Comparison of ENCODE assay signal across 1 cellular context in the genomic region with DNA sequence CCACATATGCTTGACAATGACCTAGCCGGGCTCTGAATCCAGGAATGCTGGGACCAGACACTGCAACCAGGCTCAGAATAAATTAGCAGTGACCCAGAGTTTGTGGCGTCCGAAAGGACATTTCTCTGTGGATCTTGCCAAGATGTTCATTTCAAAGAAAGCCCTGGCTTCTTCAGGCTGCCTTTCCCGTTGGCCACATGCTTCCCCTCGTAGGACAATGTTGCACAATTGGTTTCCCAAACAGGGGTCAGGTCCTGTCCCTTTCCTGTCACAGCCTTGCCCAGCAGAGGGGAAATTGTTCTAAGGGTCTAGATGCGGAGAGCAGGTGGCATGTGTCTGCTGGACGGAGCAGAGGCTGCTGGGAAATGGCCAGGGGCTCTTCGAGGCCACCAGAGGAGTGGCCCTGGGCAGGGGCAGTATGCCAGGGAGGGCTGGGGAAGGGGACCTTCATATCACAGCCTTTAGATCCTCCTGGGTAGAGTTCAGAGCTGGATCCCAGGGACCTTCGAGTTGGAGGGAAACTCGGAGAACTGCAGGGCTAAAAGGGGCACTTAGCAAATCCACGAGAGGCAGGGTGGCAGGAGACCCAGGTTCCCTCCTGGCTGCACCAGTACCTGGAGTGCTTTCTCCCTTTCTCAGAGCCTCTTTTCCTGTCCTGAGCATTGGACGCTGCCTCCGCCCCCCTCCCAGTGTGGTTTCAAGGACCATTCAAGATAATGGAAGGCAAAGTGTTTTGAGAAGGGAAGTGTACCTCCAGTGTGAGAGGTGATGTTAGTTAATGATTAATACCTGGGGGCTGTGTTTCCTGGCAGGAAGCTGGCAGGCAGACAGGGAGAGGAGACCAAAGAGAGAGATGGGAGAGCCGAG.
TF ChIP-seq lines count a peak whose summit lies in the region.

No MANE protein-coding gene starts in this region.

TF ChIP-seq in H1, 55 proteins besides CTCF, POLR2A, EP300 and RAD21:
- TF ChIP-seq RXRA (IDR thresholded peaks at IDR 0.05; ENCODE audit: insufficient read depth, low read depth, low read length) (no peak), SIRT6 (IDR thresholded peaks at IDR 0.05; ENCODE audit: low read length) (no peak), POU5F1 (IDR thresholded peaks at IDR 0.05; ENCODE audit: low read depth, low read length) (no peak), JUND (IDR thresholded peaks at IDR 0.05; ENCODE audit: low read length) (no peak), RNF2 (IDR thresholded peaks at IDR 0.05; ENCODE audit: borderline replicate concordance, low read depth, low read length, missing control alignments, poor library complexity, severe bottlenecking) (no peak), KDM5A (IDR thresholded peaks at IDR 0.05; ENCODE audit: low read length) (no peak), PHF8 (conservative IDR thresholded peaks at IDR 0.05; ENCODE audit: low read depth, low read length) (no peak), GABPA (IDR thresholded peaks at IDR 0.05; ENCODE audit: borderline replicate concordance, insufficient read depth, low read length) (no peak), RBBP5 (IDR thresholded peaks at IDR 0.05; ENCODE audit: borderline replicate concordance, low read depth, low read length) (no peak), TAF1 (IDR thresholded peaks at IDR 0.05; ENCODE audit: low read depth, low read length) (no peak)
- TF ChIP-seq, protein P1, sequence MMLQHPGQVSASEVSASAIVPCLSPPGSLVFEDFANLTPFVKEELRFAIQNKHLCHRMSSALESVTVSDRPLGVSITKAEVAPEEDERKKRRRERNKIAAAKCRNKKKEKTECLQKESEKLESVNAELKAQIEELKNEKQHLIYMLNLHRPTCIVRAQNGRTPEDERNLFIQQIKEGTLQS (IDR thresholded peaks at IDR 0.05; ENCODE audit: insufficient read depth, low read depth, low read length), result no peak
